9 cellular contexts compared by ENCODE assay signal in the genomic region with DNA sequence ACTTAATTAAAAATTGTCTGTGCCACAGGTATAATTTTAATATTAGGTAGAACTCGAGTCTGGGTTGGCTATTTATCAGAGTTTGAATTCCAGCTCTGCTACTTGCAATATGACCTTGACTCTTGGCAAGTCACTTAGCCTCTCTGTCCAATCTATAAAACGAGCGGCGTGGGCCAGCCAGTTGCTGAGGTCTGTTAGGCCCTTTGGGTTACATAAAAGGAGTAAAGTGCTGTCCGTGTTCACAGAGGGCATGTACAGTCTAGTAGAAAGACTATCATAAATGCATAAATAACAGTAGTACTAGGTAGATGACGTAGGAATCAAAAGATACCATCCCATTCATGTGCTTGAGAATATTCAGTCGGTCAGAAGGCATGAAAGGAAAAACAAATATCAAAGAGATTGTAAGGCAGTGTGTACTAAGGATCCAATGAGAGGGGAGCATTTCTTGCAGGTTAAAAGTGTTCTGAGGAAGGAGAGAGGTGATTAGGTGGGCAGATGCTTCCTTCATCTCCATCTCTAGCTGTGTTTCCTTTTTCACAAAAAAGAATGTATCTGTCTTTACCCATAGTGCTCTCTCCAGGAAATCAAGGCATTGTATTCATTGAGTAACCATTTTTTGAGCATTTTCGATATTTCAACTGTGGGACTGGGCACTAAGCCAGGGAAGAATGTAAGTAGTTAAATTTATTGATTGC. TPM values are rescaled to one million over a fixed set of nuclear protein-coding genes. Genes with fewer than 3 reads are reported as not detected.
DNase-seq lines count a peak whose midpoint lies in the region; ATAC-seq, FAIRE-seq and TF ChIP-seq lines count a peak whose summit lies in the region.
"Had no signal": no experiment of that assay in that cellular context is flagged by ENCODE, and none has a peak within 500 bp of the region (broad histone marks: within the 10 kb centered on the region; RNA-seq: fewer than 3 reads in every experiment).

No MANE protein-coding gene starts in this region.

- no peak for ATAC-seq in stimulated activated naive CD8-positive, alpha-beta T cell treated with anti-CD3 and anti-CD28 coated beads, Interleukin-15, Interleukin-2, amounts not matched to agents 100 U/mL and 50 U/mL, for 24 hours

- no peaks in the 10 kb centered on the region for H3K9me3 Mint-ChIP-seq in stimulated activated naive CD8-positive, alpha-beta T cell treated with anti-CD3 and anti-CD28 coated beads, Interleukin-15, Interleukin-2, amounts not matched to agents 100 ng/mL and 50 ng/mL, for 24 hours

- H2BK20ac ChIP-seq in H1 (ENCODE audit: low read length) = no peak overlapping the region

- H2BK5ac ChIP-seq in H1 (ENCODE audit: low read depth, low read length) = peak overlapping the region; percentile 8; the same call in 1 of the 2 replicates

- TF ChIP-seq POLR2A in H1 (IDR thresholded peaks at IDR 0.05; ENCODE audit: control extremely low read depth in 1 of 2, low read depth in 2 of 2, low read length in 2 of 2) (no peak), vagina (IDR thresholded peaks at IDR 0.05) (no peak)

- peak overlapping the region; percentile 63 to 87 for H3K4me2 ChIP-seq in H1 (ENCODE audit: insufficient read depth in 1 of 2, low read depth in 2 of 2, low read length in 2 of 2)

- peaks cover 70% of the 10 kb centered on the region for H3K4me1 Mint-ChIP-seq in stimulated activated naive CD8-positive, alpha-beta T cell treated with anti-CD3 and anti-CD28 coated beads, Interleukin-15, Interleukin-2, amounts not matched to agents 100 ng/mL and 50 ng/mL, for 24 hours (ENCODE audit: low read depth)

- WGBS in H1 (ENCODE audit: extremely low coverage in 1 of 2, insufficient coverage in 1 of 2, insufficient read length in 1 of 2, insufficient replicate concordance in 2 of 2, low coverage in 1 of 2, low lambda C conversion rate in 2 of 2, missing lambda C conversion rate in 1 of 2), 2 experiments = 60% methylated on average over 8 of the region's 8 CpGs; no CpG with 5 or more reads in 1 of the 2 experiments

- no peaks in the 10 kb centered on the region for H3K23me2 ChIP-seq in H1 (ENCODE audit: low read depth, low read length)

- H3K79me2 ChIP-seq in H1 (ENCODE audit: control insufficient read depth in 1 of 2, insufficient read depth in 2 of 2, low read length in 2 of 2) = peaks cover 40 to 74% of the 10 kb centered on the region in 2 experiments

- H3K9me3 ChIP-seq in H1 (ENCODE audit: insufficient read depth in 2 of 2, low read depth in 1 of 2, low read length in 1 of 2) (no peaks in the 10 kb centered on the region), muscle layer of colon (ENCODE audit: low read length) (no peaks in the 10 kb centered on the region), vagina (no peaks in the 10 kb centered on the region)
- H3K9me3 ChIP-seq: SJSA1 had no signal

- peaks cover 30% of the 10 kb centered on the region for H3K36me3 Mint-ChIP-seq in stimulated activated naive CD8-positive, alpha-beta T cell treated with anti-CD3 and anti-CD28 coated beads, Interleukin-15, Interleukin-2, amounts not matched to agents 100 ng/mL and 50 ng/mL, for 24 hours (ENCODE audit: low read depth)

- H2BK15ac ChIP-seq in H1 (ENCODE audit: low read length) = no peak overlapping the region

- H3K27ac Mint-ChIP-seq in stimulated activated naive CD8-positive, alpha-beta T cell treated with anti-CD3 and anti-CD28 coated beads, Interleukin-15, Interleukin-2, amounts not matched to agents 100 ng/mL and 50 ng/mL, for 24 hours = peak overlapping the region; percentile 5

- no peak overlapping the region for H4K8ac ChIP-seq in H1 (ENCODE audit: extremely low read depth, insufficient read depth, low read length)

- no peak for TF ChIP-seq RAD21 in H1 (IDR thresholded peaks at IDR 0.05 in 1 of 2, conservative IDR thresholded peaks at IDR 0.05 in 1 of 2; ENCODE audit: low read depth in 2 of 2, low read length in 2 of 2)

- POLR2A ChIA-PET in H1 (lab: Charles Lee; ENCODE audit: partially characterized antibody) = interaction anchor here (1.0 to 6.7 kb wide), 7 partner anchors 8 to 49 kb away, joined by 3 to 71 read pairs (median 3); no protein-coding TSS in a partner anchor

- DNase-seq in stimulated activated naive CD8-positive, alpha-beta T cell treated with anti-CD3 and anti-CD28 coated beads, Interleukin-15, Interleukin-2, amounts not matched to agents 100 U/mL and 50 U/mL, for 24 hours = no peak
- DNase-seq in H1 (ENCODE audit: low read depth in 1 of 2, low spot score in 2 of 2) = no peak
- no peak for DNase-seq in vagina (ENCODE audit: extremely low spot score in 2 of 2)
- DNase-seq in CD1c-positive myeloid dendritic cell (ENCODE audit: extremely low spot score) = no peak
- no peak for DNase-seq in putamen (ENCODE audit: low spot score)
- DNase-seq in SIG-M5 treated with dmso at 0.1 percent for 504 hours (lab: John Stamatoyannopoulos, UW; ENCODE audit: unreplicated experiment) = no peak

- TF ChIP-seq CTCF in H1 (IDR thresholded peaks at IDR 0.05; ENCODE audit: control extremely low read depth in 1 of 3, insufficient read depth in 1 of 3, low read depth in 1 of 3, low read length in 3 of 3) (no peak), vagina (IDR thresholded peaks at IDR 0.05) (no peak)

- no peak overlapping the region; the same call in 1 of the 2 replicates for H2BK12ac ChIP-seq in H1 (ENCODE audit: low read depth, low read length)

- H3K4me3 ChIP-seq in H1 (ENCODE audit: extremely low read depth in 1 of 4, insufficient read depth in 2 of 4, low read depth in 3 of 4, low read length in 4 of 4) = peak overlapping the region; percentile 18 to 100 (median 62); a peak in 6 of 8 replicates
- peak overlapping the region; percentile 12 to 18 for H3K4me3 ChIP-seq in muscle layer of colon (ENCODE audit: low read depth in 1 of 2, low read length in 2 of 2)
- peak overlapping the region; percentile 79 to 97 for H3K4me3 ChIP-seq in vagina

- CTCF ChIA-PET in H1 (lab: Charles Lee; ENCODE audit: partially characterized antibody) = interaction anchor here (1.6 kb wide), 1 partner anchor 30 kb away, joined by 4 read pairs; no protein-coding TSS in a partner anchor

- H4K5ac ChIP-seq in H1 (ENCODE audit: insufficient read length, low read depth, low read length) = peak overlapping the region; percentile 75

- H2AFZ ChIP-seq in H1 (ENCODE audit: low read length) = no peak overlapping the region

- no peak overlapping the region for H3K4ac ChIP-seq in H1 (replicated peaks; ENCODE audit: insufficient read length, low read depth, low read length)

- H3K14ac ChIP-seq in H1 (ENCODE audit: insufficient read length) = peak overlapping the region; percentile 40

- no peak overlapping the region for H3K27ac ChIP-seq in H1 (ENCODE audit: low read depth, low read length)
- peak overlapping the region; percentile 85 for H3K27ac ChIP-seq in muscle layer of colon (ENCODE audit: low read depth, low read length)
- H3K27ac ChIP-seq in vagina = peak overlapping the region; percentile 69
- H3K27ac ChIP-seq: SJSA1 had no signal

- H3K27me3 ChIP-seq in H1 (replicated peaks in 1 of 4; ENCODE audit: control insufficient read depth in 3 of 4, extremely low read depth in 1 of 4, insufficient read depth in 3 of 4, low read length in 3 of 4) (no peaks in the 10 kb centered on the region), muscle layer of colon (ENCODE audit: control insufficient read depth in 1 of 2, insufficient read depth in 2 of 2, low read length in 2 of 2) (no peaks in the 10 kb centered on the region), vagina (no peaks in the 10 kb centered on the region)
- H3K27me3 ChIP-seq: SJSA1 had no signal

- no peaks in the 10 kb centered on the region for H3K27me3 Mint-ChIP-seq in stimulated activated naive CD8-positive, alpha-beta T cell treated with anti-CD3 and anti-CD28 coated beads, Interleukin-15, Interleukin-2, amounts not matched to agents 100 ng/mL and 50 ng/mL, for 24 hours

- H2AK5ac ChIP-seq in H1 (ENCODE audit: low read depth, low read length) = no peak overlapping the region

- intact Hi-C loops in vagina (cut with DNase I) = loop anchor here (5.0 kb wide), 1 partner anchor 935 kb away; no protein-coding TSS in a partner anchor

- H3K4me1 ChIP-seq in H1 (replicated peaks in 1 of 4; ENCODE audit: control insufficient read depth in 3 of 4, insufficient read depth in 4 of 4, low read length in 3 of 4) (peaks cover 0 to 22% (median 17%) of the 10 kb centered on the region in 4 experiments; a peak in 5 of 7 replicates), muscle layer of colon (ENCODE audit: insufficient read depth, low read length) (peaks cover 53% of the 10 kb centered on the region), vagina (peaks cover 68% of the 10 kb centered on the region)

- no peaks in the 10 kb centered on the region for H3K79me1 ChIP-seq in H1 (ENCODE audit: low read depth, low read length)

- H3K23ac ChIP-seq in H1 (ENCODE audit: insufficient read length) = peak overlapping the region; percentile 93

- no peak overlapping the region; the same call in 1 of the 2 replicates for H3K18ac ChIP-seq in H1 (ENCODE audit: extremely low read depth, low read length)

- no peak overlapping the region for H2BK120ac ChIP-seq in H1 (replicated peaks; ENCODE audit: low read depth, low read length)

- no peak for TF ChIP-seq EP300 in H1 (IDR thresholded peaks at IDR 0.05; ENCODE audit: borderline replicate concordance in 1 of 2, low read depth in 2 of 2, low read length in 2 of 2)

- H3K4me3 Mint-ChIP-seq in stimulated activated naive CD8-positive, alpha-beta T cell treated with anti-CD3 and anti-CD28 coated beads, Interleukin-15, Interleukin-2, amounts not matched to agents 100 ng/mL and 50 ng/mL, for 24 hours = peak overlapping the region; percentile 90

- FAIRE-seq in H1 (lab: Jason Lieb, UNC) = no peak

- no peak overlapping the region for H3K56ac ChIP-seq in H1 (replicated peaks; ENCODE audit: insufficient read length, low read depth, low read length)

- peak overlapping the region; percentile 2 for H4K91ac ChIP-seq in H1 (replicated peaks; ENCODE audit: insufficient read length, low read length)

- peaks cover 10 to 18% of the 10 kb centered on the region in 2 experiments for H4K20me1 ChIP-seq in H1 (replicated peaks in 1 of 2; ENCODE audit: control insufficient read depth in 1 of 2, insufficient read depth in 2 of 2, low read length in 2 of 2)

- H3K9ac ChIP-seq in H1 (replicated peaks in 1 of 4; ENCODE audit: extremely low read depth in 1 of 4, low read depth in 3 of 4, low read length in 3 of 4) (peak overlapping the region in 1 of 4 experiments; percentile 39; a peak in 1 of 7 replicates), muscle layer of colon (ENCODE audit: low read length) (peak overlapping the region; percentile 7)

- peaks cover 0 to 43% (median 5%) of the 10 kb centered on the region in 4 experiments; a peak in 4 of 8 replicates for H3K36me3 ChIP-seq in H1 (ENCODE audit: control insufficient read depth in 2 of 4, insufficient read depth in 4 of 4, low read length in 3 of 4)
- peaks cover 4% of the 10 kb centered on the region for H3K36me3 ChIP-seq in muscle layer of colon (ENCODE audit: insufficient read depth, low read length)
- peaks cover 0 to 11% of the 10 kb centered on the region in 2 donors for H3K36me3 ChIP-seq in vagina

RNA-seq across cellular contexts. Expression of a gene that starts 2.4 kb away (rescaled TPM):
- total RNA-seq in H1 (2021; fragmentation: NEBNext Ultra II Directional; extraction: Animal tissue kit (Norgen Biotek cat#: 25700)) = 97.9 and 103 TPM in 2 replicates
- polyA plus RNA-seq in H1 (2011; rRNA removed) = 65.0 and 67.6 TPM in 2 replicates
- polyA plus RNA-seq in H1 (2011; cell fraction: cytosol; rRNA removed) = 74.8 TPM
- polyA plus RNA-seq in H1 (2011; cell fraction: nucleus; rRNA removed) = 186 TPM
- polyA plus RNA-seq in H1 (2012, experiment 1 of 2) = 51.1 to 67.7 TPM (median 61.2 TPM) in 4 replicates
- polyA plus RNA-seq in H1 (2012, experiment 2 of 2) = 2.5 TPM
- polyA plus RNA-seq in H1 (2013, experiment 1 of 2) = 55.0 TPM
- 52.2 TPM for polyA plus RNA-seq in H1 (2013, experiment 2 of 2)
- 184 and 199 TPM in 2 replicates for polyA minus RNA-seq in H1 (2011; rRNA and poly(A)+ RNA removed)
- polyA minus RNA-seq in H1 (2011; cell fraction: cytosol; rRNA and poly(A)+ RNA removed) = 59.4 TPM
- polyA minus RNA-seq in H1 (2011; cell fraction: nucleus; rRNA and poly(A)+ RNA removed) = 219 TPM
- 53.0 TPM for total RNA-seq in vagina

Comparison
In these comparisons a context has a peak if more than half of its experiments do, and no peak if none do; other contexts are left out.
1. H3K4me3 ChIP-seq: peak in every context shown above with its lines; median percentile 88 in vagina; 62 in H1; 15 in muscle layer of colon.